ENCODE assay signal across 8 cellular contexts in genomic region chr2:17227856-17228255, GRCh38.
"Had no signal": no experiment of that assay in that cellular context is flagged by ENCODE, and none has a peak within 500 bp of the region (broad histone marks: within the 10 kb centered on the region; RNA-seq: fewer than 3 reads in every experiment).

No MANE protein-coding gene starts in this region.

- H3K4me1 ChIP-seq: HAP-1 had no signal

- ATAC-seq: HCT116, HepG2 had no signal

- DNase-seq: GOT3, H7, HFFc6 had no signal

- H3K36me3 ChIP-seq: HAP-1 had no signal

- H3K9me3 ChIP-seq: HAP-1 had no signal

- H3K27ac Mint-ChIP-seq: HFFc6, IgD-negative memory B cell had no signal

- H3K4me3 ChIP-seq: HAP-1 had no signal

- H3K4me3 Mint-ChIP-seq: HFFc6, IgD-negative memory B cell had no signal

- H3K27ac ChIP-seq: HL-60 had no signal

- H3K27me3 Mint-ChIP-seq: IgD-negative memory B cell had no signal

- H3K36me3 Mint-ChIP-seq: IgD-negative memory B cell had no signal
